Comparison of ENCODE assay signal across 8 cellular contexts in the genomic region with DNA sequence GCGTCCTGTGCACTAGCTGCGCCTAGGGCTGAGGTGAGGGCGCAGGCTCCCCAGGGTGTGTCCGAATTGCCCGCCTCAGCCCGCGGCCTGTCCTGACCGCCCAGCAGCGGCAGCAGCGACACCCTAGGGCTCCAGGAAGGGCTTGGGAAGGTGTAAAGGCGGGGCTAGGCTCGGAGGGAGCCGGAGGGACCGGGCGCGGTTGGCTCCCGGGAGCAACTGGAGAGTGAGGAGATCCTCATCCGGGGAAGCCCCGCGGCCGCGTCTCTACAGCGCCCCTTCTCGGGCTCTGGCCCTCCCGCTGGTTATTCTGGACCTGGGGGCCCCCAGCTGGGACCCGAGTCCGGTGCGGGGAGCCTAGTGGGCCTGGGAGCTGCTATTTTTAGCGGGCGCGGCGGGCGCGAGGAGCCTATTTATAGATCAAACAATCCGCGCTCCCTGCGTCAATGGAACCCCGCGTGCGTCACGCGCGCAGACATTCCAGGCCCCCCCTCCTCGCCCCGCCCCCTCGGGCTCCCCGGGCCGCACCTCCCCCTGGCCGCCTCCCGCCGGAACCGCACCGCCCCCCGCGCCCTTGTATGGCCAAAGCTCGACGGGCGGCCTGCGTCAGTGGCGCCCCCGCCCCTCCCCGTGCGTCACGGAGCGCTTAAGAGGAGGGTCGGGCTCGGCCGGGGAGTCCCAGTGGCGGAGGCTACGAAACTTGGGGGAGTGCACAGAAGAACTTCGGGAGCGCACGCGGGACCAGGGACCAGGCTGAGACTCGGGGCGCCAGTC. TPM values are rescaled to one million over a fixed set of nuclear protein-coding genes. Genes with fewer than 3 reads are reported as not detected.
DNase-seq lines count a peak whose midpoint lies in the region; ATAC-seq, FAIRE-seq and TF ChIP-seq lines count a peak whose summit lies in the region.

TSS of gene NR4A1 (plus strand) at position 672 of the 771 bp plus-strand sequence. CDS start 2,887 bp downstream, outside the sequence.

- H4K91ac ChIP-seq in IMR-90 (ENCODE audit: insufficient read depth, low read depth, low read length): peak within 1 kb of the TSS; percentile 43

- H3K4me3 Mint-ChIP-seq in activated T-helper 17 cell treated with anti-CD3 and anti-CD28 coated beads, Interleukin-2, amount 50 U/mL, for 72 hours: peak within 1 kb of the TSS; percentile 99
- peak within 1 kb of the TSS; percentile 69 for H3K4me3 Mint-ChIP-seq in natural killer cell treated with Interleukin-12 subunit alpha and Interleukin-12 subunit beta and Interleukin-15 and Interleukin-18, amount 100 ng/mL, for 72 hours

- in situ Hi-C loops in IMR-90 (cut with MboI; ENCODE audit: low sequenced_read_pairs): no loop called here

- peak within 1 kb of the TSS; percentile 88 for H3K4me2 ChIP-seq in IMR-90 (ENCODE audit: low read depth, low read length)

- H3K9me3 ChIP-seq in IMR-90 (ENCODE audit: control insufficient read depth, insufficient read depth, low read length): no peaks in the 10 kb centered on the region

- intact Hi-C loops in IMR-90 (cut with micrococcal nuclease): loop anchor here (1.0 kb wide), 1 partner anchor 13 kb away; no protein-coding TSS in a partner anchor

- H3K4ac ChIP-seq in IMR-90 (ENCODE audit: low read depth, low read length): peak within 1 kb of the TSS; percentile 77

- peak within 1 kb of the TSS; percentile 68 to 84 for H4K8ac ChIP-seq in IMR-90 (ENCODE audit: low read depth in 2 of 2, low read length in 2 of 2)

- peak within 1 kb of the TSS; percentile 81 for H3K18ac ChIP-seq in IMR-90 (ENCODE audit: low read depth, low read length)

- H3K4me1 ChIP-seq in IMR-90 (ENCODE audit: control insufficient read depth, insufficient read depth, low read length): peaks cover 18% of the 10 kb centered on the region

- peak within 1 kb of the TSS; percentile 88 for H4K5ac ChIP-seq in IMR-90 (ENCODE audit: low read depth, low read length)

- H2AK5ac ChIP-seq in IMR-90 (ENCODE audit: low read depth, low read length): peak within 1 kb of the TSS; percentile 88

- peaks cover 12% of the 10 kb centered on the region for H3K4me1 Mint-ChIP-seq in activated T-helper 17 cell treated with anti-CD3 and anti-CD28 coated beads, Interleukin-2, amount 50 U/mL, for 72 hours
- H3K4me1 Mint-ChIP-seq in natural killer cell treated with Interleukin-12 subunit alpha and Interleukin-12 subunit beta and Interleukin-15 and Interleukin-18, amount 100 ng/mL, for 72 hours (ENCODE audit: low read depth in 2 of 2): peaks cover 28 to 41% of the 10 kb centered on the region in 2 donors

- dilution Hi-C loops in IMR-90 (cut with HindIII; ENCODE audit: low sequenced_read_pairs, unreplicated experiment): no loop called here

- H3K36me3 ChIP-seq in IMR-90 (ENCODE audit: control insufficient read depth, insufficient read depth, low read length): peaks cover 15% of the 10 kb centered on the region

- peak within 1 kb of the TSS; percentile 89 for H3K9ac ChIP-seq in IMR-90 (ENCODE audit: low read depth, low read length)

- peak; percentile 75 for ATAC-seq in GM21526 (IDR thresholded peaks at IDR 0.05; ENCODE audit: low FRiP score, unreplicated experiment)
- peak; percentile 97 for ATAC-seq in IMR-90 (ENCODE audit: low read depth)
- peak; percentile 90 for ATAC-seq in activated T-helper 17 cell treated with anti-CD3 and anti-CD28 coated beads, Interleukin-2, amount 50 U/mL, for 72 hours (replicated peaks)
- peak; percentile 94 to 95 for ATAC-seq in natural killer cell treated with Interleukin-12 subunit alpha and Interleukin-12 subunit beta and Interleukin-15 and Interleukin-18, amount 100 ng/mL, for 72 hours

- DNase-seq in DMS53 treated with DMSO at 0.1 percent for 48 hours (lab: John Stamatoyannopoulos, UW; ENCODE audit: unreplicated experiment): peak; percentile 86
- DNase-seq in IMR-90: peak; percentile 95
- DNase-seq in RCC 7860 (ENCODE audit: low spot score): peak; percentile 22
- peak; percentile 92 for DNase-seq in fibroblast of mammary gland (ENCODE audit: low read depth)
- DNase-seq in natural killer cell treated with Interleukin-12 subunit alpha and Interleukin-12 subunit beta and Interleukin-15 and Interleukin-18, amount 100 ng/mL, for 72 hours (ENCODE audit: low spot score): peak; percentile 96
- peak; percentile 98 for DNase-seq in stimulated activated naive CD4-positive, alpha-beta T cell treated with Interleukin-2 at 50 U/mL for 16 hours (lab: John Stamatoyannopoulos, UW)

- CTCF ChIA-PET in IMR-90 (lab: Yijun Ruan, JAX): interaction anchor here (0.6 to 1.5 kb wide), 6 partner anchors 13 to 58 kb away, joined by 3 to 5 read pairs (median 4); no protein-coding TSS in a partner anchor

- POLR2A ChIA-PET in IMR-90 (lab: Charles Lee; ENCODE audit: unreplicated experiment): interaction anchor here (0.6 to 1.2 kb wide), 3 partner anchors 18 to 762 kb away, joined by 4 to 6 read pairs (median 5); no protein-coding TSS in a partner anchor

- H2AFZ ChIP-seq in IMR-90 (replicated peaks; ENCODE audit: low read length, poor library complexity): peak within 1 kb of the TSS; percentile 83

- H3K23ac ChIP-seq in IMR-90 (ENCODE audit: low read depth, low read length): peak within 1 kb of the TSS; percentile 77

- no peaks in the 10 kb centered on the region for H3K27me3 ChIP-seq in IMR-90 (ENCODE audit: control insufficient read depth, insufficient read depth, low read length)

- peak within 1 kb of the TSS; percentile 86 for H3K27ac ChIP-seq in IMR-90 (ENCODE audit: insufficient read depth, low read length)

- H3K56ac ChIP-seq in IMR-90 (ENCODE audit: extremely low read depth, insufficient read depth, low read length): peak within 1 kb of the TSS; percentile 62; the same call in 1 of the 2 replicates

- peak within 1 kb of the TSS; percentile 68 for H2AK9ac ChIP-seq in IMR-90 (replicated peaks; ENCODE audit: low read depth, low read length, poor library complexity)

- H4K20me1 ChIP-seq in IMR-90 (ENCODE audit: insufficient read depth, low read length): peaks cover 36% of the 10 kb centered on the region

- peak within 1 kb of the TSS; percentile 86 for H2BK120ac ChIP-seq in IMR-90 (ENCODE audit: low read depth, low read length)

- peak within 1 kb of the TSS; percentile 32; the same call in 1 of the 2 replicates for H2BK20ac ChIP-seq in IMR-90 (ENCODE audit: low read depth, low read length)

- 1% methylated on average over 30 of the region's 76 CpGs; no CpG with 5 or more reads in 1 of the 2 experiments for WGBS in IMR-90 (ENCODE audit: extremely low coverage in 2 of 2, insufficient read length in 1 of 2), 2 experiments

- H2BK15ac ChIP-seq in IMR-90 (ENCODE audit: low read depth, low read length): peak within 1 kb of the TSS; percentile 59; the same call in 1 of the 3 replicates

- no peak for FAIRE-seq in RCC 7860 (lab: Jason Lieb, UNC)

- H3K9me1 ChIP-seq in IMR-90 (ENCODE audit: insufficient read depth, low read length): peaks cover 14% of the 10 kb centered on the region; the same call in 1 of the 2 replicates

- H3K27me3 Mint-ChIP-seq in activated T-helper 17 cell treated with anti-CD3 and anti-CD28 coated beads, Interleukin-2, amount 50 U/mL, for 72 hours: no peaks in the 10 kb centered on the region
- peaks cover 6 to 10% of the 10 kb centered on the region in 2 donors for H3K27me3 Mint-ChIP-seq in natural killer cell treated with Interleukin-12 subunit alpha and Interleukin-12 subunit beta and Interleukin-15 and Interleukin-18, amount 100 ng/mL, for 72 hours

- no TSS peak for BruUV-seq in IMR-90 (replicated peaks; lab: Mats Ljungman, UMichigan)

- TF ChIP-seq RAD21 in IMR-90 (IDR thresholded peaks at IDR 0.05; ENCODE audit: low read length): no peak; the same call in none of the 2 replicates

- peak within 1 kb of the TSS; percentile 69 for H3K27ac Mint-ChIP-seq in activated T-helper 17 cell treated with anti-CD3 and anti-CD28 coated beads, Interleukin-2, amount 50 U/mL, for 72 hours
- H3K27ac Mint-ChIP-seq in natural killer cell treated with Interleukin-12 subunit alpha and Interleukin-12 subunit beta and Interleukin-15 and Interleukin-18, amount 100 ng/mL, for 72 hours: peak within 1 kb of the TSS; percentile 37 to 69

- TF ChIP-seq CTCF in IMR-90 (conservative IDR thresholded peaks at IDR 0.05; ENCODE audit: low read depth, low read length) (peak; percentile 47; the same call in 1 of the 2 replicates), fibroblast of mammary gland (conservative IDR thresholded peaks at IDR 0.05; ENCODE audit: control insufficient read depth, insufficient read depth, low read depth, low read length) (no peak)

- peak within 1 kb of the TSS; percentile 78 for H3K14ac ChIP-seq in IMR-90 (replicated peaks; ENCODE audit: low read depth, low read length)

- peaks cover 0 to 69% of the 10 kb centered on the region in 2 experiments; a peak in 2 of 4 replicates for H3K79me1 ChIP-seq in IMR-90 (ENCODE audit: low read depth in 1 of 2, low read length in 2 of 2)

- peaks cover 49% of the 10 kb centered on the region for H3K36me3 Mint-ChIP-seq in activated T-helper 17 cell treated with anti-CD3 and anti-CD28 coated beads, Interleukin-2, amount 50 U/mL, for 72 hours (ENCODE audit: low read depth)
- H3K36me3 Mint-ChIP-seq in natural killer cell treated with Interleukin-12 subunit alpha and Interleukin-12 subunit beta and Interleukin-15 and Interleukin-18, amount 100 ng/mL, for 72 hours: no peaks in the 10 kb centered on the region

- H2BK5ac ChIP-seq in IMR-90 (ENCODE audit: low read depth, low read length, poor library complexity, severe bottlenecking): peak within 1 kb of the TSS; percentile 95

- peak; percentile 97 for TF ChIP-seq POLR2A in IMR-90 (IDR thresholded peaks at IDR 0.05; ENCODE audit: low read depth, low read length)

- H3K4me3 ChIP-seq in IMR-90 (ENCODE audit: insufficient read depth, low read depth, low read length): peak within 1 kb of the TSS; percentile 97
- H3K4me3 ChIP-seq in fibroblast of mammary gland (ENCODE audit: control insufficient read depth, low read depth, low read length): peak within 1 kb of the TSS; percentile 65

- no peaks in the 10 kb centered on the region for H3K9me3 Mint-ChIP-seq in activated T-helper 17 cell treated with anti-CD3 and anti-CD28 coated beads, Interleukin-2, amount 50 U/mL, for 72 hours
- no peaks in the 10 kb centered on the region for H3K9me3 Mint-ChIP-seq in natural killer cell treated with Interleukin-12 subunit alpha and Interleukin-12 subunit beta and Interleukin-15 and Interleukin-18, amount 100 ng/mL, for 72 hours

TF ChIP-seq in IMR-90, 13 proteins besides CTCF, POLR2A, EP300 and RAD21 (continues in another document):
- TF ChIP-seq RCOR1 (IDR thresholded peaks at IDR 0.05; ENCODE audit: insufficient replicate concordance, low read length): no peak

RNA-seq across cellular contexts. Expression of gene NR4A1, which starts in this region (rescaled TPM):
- total RNA-seq in IMR-90 (2012; rRNA removed): 6.6 and 23.1 TPM in 2 replicates
- polyA plus RNA-seq in IMR-90 (2012; rRNA removed): 34.1 and 120 TPM in 2 replicates
- 127 and 458 TPM in 2 replicates for polyA plus RNA-seq in IMR-90 (2012; cell fraction: cytosol; rRNA removed)
- 1,801 and 2,637 TPM in 2 replicates for polyA plus RNA-seq in IMR-90 (2012; cell fraction: nucleus; rRNA removed; ENCODE audit: low replicate concordance)
- 10 to 100 TPM in 1 of 2 donors, 1 to 10 TPM in 1; 9.9 to 47.6 TPM for total RNA-seq in activated T-helper 17 cell treated with anti-CD3 and anti-CD28 coated beads, Interleukin-2, amount 50 U/mL, for 72 hours
- total RNA-seq in natural killer cell treated with Interleukin-12 subunit alpha and Interleukin-12 subunit beta and Interleukin-15 and Interleukin-18, amount 100 ng/mL, for 72 hours: 1 to 10 TPM; 3.0 to 4.0 TPM

Comparison
In these comparisons a context has a peak if more than half of its experiments do, and no peak if none do; other contexts are left out.
1. Peak in every context shown above with its lines: DNase-seq, ATAC-seq, H3K4me3 ChIP-seq and H3K27ac ChIP-seq.
2. DNase-seq: peak in every context shown above with its lines; median percentile 98 in stimulated activated naive CD4-positive, alpha-beta T cell treated with Interleukin-2 at 50 U/mL for 16 hours; 96 in natural killer cell treated with Interleukin-12 subunit alpha and Interleukin-12 subunit beta and Interleukin-15 and Interleukin-18, amount 100 ng/mL, for 72 hours; 95 in IMR-90; 92 in fibroblast of mammary gland; 86 in DMS53 treated with DMSO at 0.1 percent for 48 hours; 22 in RCC 7860.